In genomic region chr6:124149646-124150045, GRCh38 we compare ENCODE assay signal across 29 cellular contexts.
"Had no signal": no experiment of that assay in that cellular context is flagged by ENCODE, and none has a peak within 500 bp of the region (broad histone marks: within the 10 kb centered on the region; RNA-seq: fewer than 3 reads in every experiment).

No MANE protein-coding gene starts in this region.

- H3K9me3 ChIP-seq: adrenal gland, colonic mucosa had no signal

- H3K27ac ChIP-seq: adrenal gland, cardiac muscle cell, colonic mucosa, VCaP had no signal

- H3K27me3 ChIP-seq: adrenal gland, cardiac muscle cell, colonic mucosa had no signal

- DNase-seq: activated B cell treated with CpG ODN at 0.5 μM for 24 hours; activated CD4-positive, alpha-beta memory T cell treated with anti-CD3 and anti-CD28 coated beads for 36 hours; activated CD4-positive, alpha-beta T cell treated with anti-CD3 and anti-CD28 coated beads for 4 hours; activated CD4-positive, alpha-beta T cell treated with anti-CD3 and anti-CD28 coated beads, Interleukin-2, amount 10 ng/mL, durations not matched to agents 24 days and 14 days; activated CD4-positive, alpha-beta T cell treated with anti-CD3 and anti-CD28 coated beads, Interleukin-2, amount 50 U/mL, for 1 hour; activated CD4-positive, alpha-beta T cell treated with anti-CD3 and anti-CD28 coated beads, Interleukin-2, amount 50 U/mL, for 4 hours; activated CD4-positive, CD25-positive, alpha-beta regulatory T cell treated with anti-CD3 and anti-CD28 coated beads, Interleukin-2, amount 50 U/mL, for 72 hours; activated CD8-positive, alpha-beta memory T cell treated with anti-CD3 and anti-CD28 coated beads, Interleukin-2, amount 50 U/mL, for 4 hours; activated CD8-positive, alpha-beta T cell treated with anti-CD3 and anti-CD28 coated beads for 36 hours; activated effector memory CD4-positive, alpha-beta T cell treated with anti-CD3 and anti-CD28 coated beads, Interleukin-2, amount 50 U/mL, for 16 hours; activated gamma-delta T cell treated with Interleukin-2 at 50 U/mL for 16 hours; activated naive CD4-positive, alpha-beta T cell; activated naive CD4-positive, alpha-beta T cell treated with anti-CD3 and anti-CD28 coated beads for 36 hours; activated naive CD4-positive, alpha-beta T cell treated with anti-CD3 and anti-CD28 coated beads, Interleukin-2, amount 50 U/mL, for 16 hours; activated naive CD8-positive, alpha-beta T cell treated with anti-CD3 and anti-CD28 coated beads for 36 hours; activated T-cell treated with anti-CD3 and anti-CD28 coated beads for 4 hours; activated T-cell treated with anti-CD3 and anti-CD28 coated beads, Interleukin-2, amount 50 U/mL, for 1 hour; activated T-cell treated with anti-CD3 and anti-CD28 coated beads, Interleukin-2, amount 50 U/mL, for 4 hours; activated T-cell treated with anti-CD3 and anti-CD28 coated beads, Interleukin-2, amount 50 U/mL, for 72 hours; adrenal gland; amniotic stem cell; aorta; caudate nucleus; cerebellar nuclear complex; colonic mucosa; T-helper 2 cell; T-helper 9 cell had no signal

- H3K4me3 ChIP-seq: adrenal gland, cardiac muscle cell, colonic mucosa had no signal

- H3K4me1 ChIP-seq: adrenal gland, colonic mucosa had no signal

- H3K36me3 ChIP-seq: adrenal gland, cardiac muscle cell, colonic mucosa had no signal
